8 cellular contexts compared by ENCODE assay signal in genomic region chr6:68196645-68197044, GRCh38.
A peak's percentile ranks its signal among the peaks of the same experiment; 100 is the strongest.
DNase-seq lines count a peak whose midpoint lies in the region; ATAC-seq and TF ChIP-seq lines count a peak whose summit lies in the region.

No MANE protein-coding gene starts in this region.

- BruUV-seq in PC-9 (replicated peaks; lab: Mats Ljungman, UMichigan), result no TSS peak

- POLR2A ChIA-PET in PC-9 (lab: Charles Lee; ENCODE audit: unreplicated experiment), result no interaction called here

- H3K9me3 ChIP-seq in PC-9 (ENCODE audit: insufficient read depth, low read depth), result no peaks in the 10 kb centered on the region

- in situ Hi-C loops in GM13976 (cut with MboI; ENCODE audit: low sequenced_read_pairs, unreplicated experiment), result no loop called here

- H2AFZ ChIP-seq in PC-9, result no peak overlapping the region

- TF ChIP-seq CTCF in GM13976 (IDR thresholded peaks at IDR 0.05; ENCODE audit: borderline replicate concordance, control extremely low read depth, extremely low read depth, insufficient read depth, missing control alignments), result no peak
- peak; percentile 41 for TF ChIP-seq CTCF in PC-9 (conservative IDR thresholded peaks at IDR 0.05)

- H3K27ac ChIP-seq in PC-9, result no peak overlapping the region

- no peaks in the 10 kb centered on the region for H3K36me3 ChIP-seq in PC-9 (ENCODE audit: low read depth)

- no peaks in the 10 kb centered on the region for H3K27me3 ChIP-seq in PC-9 (ENCODE audit: insufficient read depth, low read depth)

- intact Hi-C loops in PC-9 (cut with micrococcal nuclease; ENCODE audit: unreplicated experiment), result no loop called here

- H3K4me3 ChIP-seq in PC-9, result no peak overlapping the region

- peak; percentile 59 for ATAC-seq in HG02981 (IDR thresholded peaks at IDR 0.05; ENCODE audit: unreplicated experiment)

- H3K4me2 ChIP-seq in PC-9, result no peak overlapping the region

- no peaks in the 10 kb centered on the region for H3F3A ChIP-seq in PC-9 (ENCODE audit: insufficient read depth, low read depth)

- DNase-seq in GM13976 (ENCODE audit: low spot score) (peak; percentile 7), PC-9 (no peak), iPS DF 19.7 (ENCODE audit: low read depth, low spot score) (peak; percentile 23), NK-92 (lab: John Stamatoyannopoulos, UW; ENCODE audit: unreplicated experiment) (no peak), germinal center (ENCODE audit: low spot score) (no peak), DMS79 treated with DMSO at 0.1 percent for 48 hours (lab: John Stamatoyannopoulos, UW) (no peak)
- DNase-seq in stimulated activated naive CD4-positive, alpha-beta T cell (lab: John Stamatoyannopoulos, UW), result no peak

- H3K9me2 ChIP-seq in PC-9 (ENCODE audit: insufficient read depth), result no peaks in the 10 kb centered on the region

- no peaks in the 10 kb centered on the region for H3K79me2 ChIP-seq in PC-9 (ENCODE audit: low read depth)

- CTCF ChIA-PET in PC-9 (lab: Charles Lee), result no interaction called here

- H3K4me1 ChIP-seq in PC-9 (replicated peaks; ENCODE audit: insufficient read depth), result no peaks in the 10 kb centered on the region

- no peaks in the 10 kb centered on the region for H4K20me1 ChIP-seq in PC-9 (ENCODE audit: insufficient read depth)

Comparison
In these comparisons a context has a peak if more than half of its experiments do, and no peak if none do; other contexts are left out.
1. DNase-seq: peak in GM13976 (single experiment) and iPS DF 19.7 (single experiment); none in PC-9 (0 of 2), NK-92 (single experiment), germinal center (single experiment), DMS79 treated with DMSO at 0.1 percent for 48 hours (single experiment) and stimulated activated naive CD4-positive, alpha-beta T cell (0 of 6).